Comparison of ENCODE assay signal across 11 cellular contexts in genomic region chr3:40169983-40170382, GRCh38.
DNase-seq lines count a peak whose midpoint lies in the region; ATAC-seq and TF ChIP-seq lines count a peak whose summit lies in the region.
"Had no signal": no experiment of that assay in that cellular context is flagged by ENCODE, and none has a peak within 500 bp of the region (broad histone marks: within the 10 kb centered on the region; RNA-seq: fewer than 3 reads in every experiment).

No MANE protein-coding gene starts in this region.

- H4K20me1 ChIP-seq in H9 (ENCODE audit: control insufficient read depth, insufficient read depth, insufficient read length), result peaks cover 2% of the 10 kb centered on the region

- H3K18ac ChIP-seq in H9 (ENCODE audit: insufficient read length, low read depth, low read length), result no peak overlapping the region

- no peak overlapping the region for H2BK120ac ChIP-seq in H9 (ENCODE audit: low read depth, low read length, poor library complexity, severe bottlenecking)

- POLR2A ChIA-PET in activated CD8-positive, alpha-beta T cell treated with anti-CD3 and anti-CD28 coated beads for 36 hours (lab: Charles Lee), result interaction anchor here (0.6 to 1.4 kb wide), 2 partner anchors 9 to 12 kb away, joined by 3 read pairs; no protein-coding TSS in a partner anchor

- WGBS in H9 (ENCODE audit: extremely low coverage, insufficient read length, low lambda C conversion rate), result no CpG with 5 or more reads among the region's 5 CpGs

- no peak overlapping the region for H3K4me3 Mint-ChIP-seq in H9
- no peak overlapping the region for H3K4me3 Mint-ChIP-seq in activated CD8-positive, alpha-beta T cell treated with anti-CD3 and anti-CD28 coated beads for 36 hours
- H3K4me3 Mint-ChIP-seq: activated naive CD4-positive, alpha-beta T cell treated with anti-CD3 and anti-CD28 coated beads for 36 hours; dendritic cell treated with granulocyte-macrophage colony-stimulating factor and Interleukin-4, amounts not matched to agents 40 ng/mL and 50 ng/mL, for 4 days; mesothelial cell of epicardium had no signal

- H3T11ph ChIP-seq in H9 (ENCODE audit: low read length), result no peak overlapping the region

- H3K4ac ChIP-seq in H9 (ENCODE audit: low read depth, low read length), result no peak overlapping the region

- H3K23me2 ChIP-seq in H9 (ENCODE audit: insufficient read length, low read depth, low read length, poor library complexity, severe bottlenecking), result no peaks in the 10 kb centered on the region

- no peak overlapping the region for H2AFZ ChIP-seq in H9 (ENCODE audit: low read length)

- no peak overlapping the region for H3K9ac ChIP-seq in H9 (ENCODE audit: extremely low read depth, insufficient read length, low read length)

- no peaks in the 10 kb centered on the region for H3K9me3 ChIP-seq in H9 (ENCODE audit: control insufficient read depth, low read depth, low read length)

- H3K79me1 ChIP-seq in H9 (ENCODE audit: insufficient read depth, low read depth, low read length, poor library complexity, severe bottlenecking), result no peaks in the 10 kb centered on the region

- no peak overlapping the region for H3K23ac ChIP-seq in H9 (ENCODE audit: insufficient read length, low read depth, low read length)

- H3K36me3 Mint-ChIP-seq in H9 (ENCODE audit: insufficient read depth in 1 of 3, low read depth in 3 of 3), result no peaks in the 10 kb centered on the region
- H3K36me3 Mint-ChIP-seq in activated CD8-positive, alpha-beta T cell treated with anti-CD3 and anti-CD28 coated beads for 36 hours (ENCODE audit: low read depth), result no peaks in the 10 kb centered on the region
- H3K36me3 Mint-ChIP-seq: mesothelial cell of epicardium had no signal

- no peak overlapping the region for H2BK5ac ChIP-seq in H9 (ENCODE audit: insufficient read length, low read length)

- CTCF ChIA-PET in activated CD8-positive, alpha-beta T cell treated with anti-CD3 and anti-CD28 coated beads for 36 hours (lab: Charles Lee), result interaction anchor here (3.1 kb wide), 1 partner anchor 9 kb away, joined by 11 read pairs; no protein-coding TSS in a partner anchor

- no peak overlapping the region for H2BK15ac ChIP-seq in H9 (ENCODE audit: low read depth, low read length)

- H2BK20ac ChIP-seq in H9 (ENCODE audit: low read depth, low read length, poor library complexity, severe bottlenecking), result no peak overlapping the region

- no peak overlapping the region for H2BK12ac ChIP-seq in H9 (ENCODE audit: insufficient read length, low read depth, low read length)

- no peak overlapping the region for H3K56ac ChIP-seq in H9 (ENCODE audit: insufficient read length, low read depth, low read length)

- peaks cover 4 to 10% of the 10 kb centered on the region in 2 experiments for H3K4me1 Mint-ChIP-seq in H9
- peaks cover 3% of the 10 kb centered on the region for H3K4me1 Mint-ChIP-seq in activated CD8-positive, alpha-beta T cell treated with anti-CD3 and anti-CD28 coated beads for 36 hours (ENCODE audit: low read depth)
- H3K4me1 Mint-ChIP-seq: mesothelial cell of epicardium had no signal

- H3K4me1 ChIP-seq in H9 (ENCODE audit: insufficient read depth, low read length), result no peaks in the 10 kb centered on the region; the same call in 1 of the 2 replicates

- no peaks in the 10 kb centered on the region for H3K27me3 ChIP-seq in H9 (ENCODE audit: insufficient read depth, low read length)

- H3K27me3 Mint-ChIP-seq in H9 (ENCODE audit: low read depth), result peaks cover 2% of the 10 kb centered on the region; the same call in 1 of the 2 replicates
- no peaks in the 10 kb centered on the region for H3K27me3 Mint-ChIP-seq in activated CD8-positive, alpha-beta T cell treated with anti-CD3 and anti-CD28 coated beads for 36 hours
- H3K27me3 Mint-ChIP-seq: dendritic cell treated with granulocyte-macrophage colony-stimulating factor and Interleukin-4, amounts not matched to agents 40 ng/mL and 50 ng/mL, for 4 days had no signal

- no peak overlapping the region for H3K14ac ChIP-seq in H9 (ENCODE audit: insufficient read depth, low read length)

- H4K5ac ChIP-seq in H9 (ENCODE audit: insufficient read length, low read depth, low read length), result no peak overlapping the region

- no peaks in the 10 kb centered on the region for H3K79me2 ChIP-seq in H9 (ENCODE audit: insufficient read depth, low read length)

- ATAC-seq in GM19035 (IDR thresholded peaks at IDR 0.05; ENCODE audit: unreplicated experiment), result peak; percentile 42
- ATAC-seq in HG03280 (IDR thresholded peaks at IDR 0.05; ENCODE audit: unreplicated experiment), result peak; percentile 33
- ATAC-seq in activated CD8-positive, alpha-beta T cell treated with anti-CD3 and anti-CD28 coated beads for 36 hours, result no peak

- H3K9me3 Mint-ChIP-seq in H9, result no peaks in the 10 kb centered on the region
- H3K9me3 Mint-ChIP-seq in activated CD8-positive, alpha-beta T cell treated with anti-CD3 and anti-CD28 coated beads for 36 hours, result no peaks in the 10 kb centered on the region
- H3K9me3 Mint-ChIP-seq: activated naive CD4-positive, alpha-beta T cell treated with anti-CD3 and anti-CD28 coated beads for 36 hours; dendritic cell treated with granulocyte-macrophage colony-stimulating factor and Interleukin-4, amounts not matched to agents 40 ng/mL and 50 ng/mL, for 4 days had no signal

- intact Hi-C loops in activated CD8-positive, alpha-beta T cell treated with anti-CD3 and anti-CD28 coated beads for 36 hours (cut with micrococcal nuclease), result no loop called here

- no peak for TF ChIP-seq CTCF in H9 (conservative IDR thresholded peaks at IDR 0.05)
- TF ChIP-seq CTCF in activated CD8-positive, alpha-beta T cell treated with anti-CD3 and anti-CD28 coated beads for 36 hours (IDR thresholded peaks at IDR 0.05), result no peak

- peak overlapping the region in 2 of 3 experiments; percentile 26 to 86; a peak in 2 of 7 replicates for H3K27ac Mint-ChIP-seq in H9
- H3K27ac Mint-ChIP-seq in activated CD8-positive, alpha-beta T cell treated with anti-CD3 and anti-CD28 coated beads for 36 hours, result no peak overlapping the region
- H3K27ac Mint-ChIP-seq: activated naive CD4-positive, alpha-beta T cell treated with anti-CD3 and anti-CD28 coated beads for 36 hours; dendritic cell treated with granulocyte-macrophage colony-stimulating factor and Interleukin-4, amounts not matched to agents 40 ng/mL and 50 ng/mL, for 4 days; mesothelial cell of epicardium had no signal

- no peak overlapping the region for H3K4me2 ChIP-seq in H9 (ENCODE audit: insufficient read depth, insufficient read length, low read length)

- no peak overlapping the region for H4K91ac ChIP-seq in H9 (ENCODE audit: insufficient read length, low read depth, low read length)

- H4K8ac ChIP-seq in H9 (replicated peaks; ENCODE audit: insufficient read length, low read depth, low read length), result no peak overlapping the region

- no peak overlapping the region for H3K27ac ChIP-seq in H9 (ENCODE audit: insufficient read length, low read depth, low read length)

- DNase-seq in H9, result no peak
- DNase-seq in mesenteric fat pad (ENCODE audit: low spot score), result peak; percentile 59
- no peak for DNase-seq in activated CD8-positive, alpha-beta T cell treated with anti-CD3 and anti-CD28 coated beads for 36 hours
- no peak for DNase-seq in activated CD4-positive, alpha-beta T cell treated with anti-CD3 and anti-CD28 coated beads, Interleukin-2, amount 50 U/mL, for 1 hour
- no peak for DNase-seq in NOMO-1 treated with DMSO at 0.1 percent for 48 hours (lab: John Stamatoyannopoulos, UW; ENCODE audit: unreplicated experiment)
- no peak for DNase-seq in stimulated activated CD4-positive, alpha-beta T cell treated with anti-CD3 and anti-CD28 coated beads, Interleukin-2, amount 100 ng/mL, for 48 hours
- DNase-seq: activated naive CD4-positive, alpha-beta T cell treated with anti-CD3 and anti-CD28 coated beads for 36 hours had no signal

- no peak overlapping the region for H2AK5ac ChIP-seq in H9 (ENCODE audit: insufficient read length, low read length)
